9 cellular contexts compared by ENCODE assay signal in the genomic region with DNA sequence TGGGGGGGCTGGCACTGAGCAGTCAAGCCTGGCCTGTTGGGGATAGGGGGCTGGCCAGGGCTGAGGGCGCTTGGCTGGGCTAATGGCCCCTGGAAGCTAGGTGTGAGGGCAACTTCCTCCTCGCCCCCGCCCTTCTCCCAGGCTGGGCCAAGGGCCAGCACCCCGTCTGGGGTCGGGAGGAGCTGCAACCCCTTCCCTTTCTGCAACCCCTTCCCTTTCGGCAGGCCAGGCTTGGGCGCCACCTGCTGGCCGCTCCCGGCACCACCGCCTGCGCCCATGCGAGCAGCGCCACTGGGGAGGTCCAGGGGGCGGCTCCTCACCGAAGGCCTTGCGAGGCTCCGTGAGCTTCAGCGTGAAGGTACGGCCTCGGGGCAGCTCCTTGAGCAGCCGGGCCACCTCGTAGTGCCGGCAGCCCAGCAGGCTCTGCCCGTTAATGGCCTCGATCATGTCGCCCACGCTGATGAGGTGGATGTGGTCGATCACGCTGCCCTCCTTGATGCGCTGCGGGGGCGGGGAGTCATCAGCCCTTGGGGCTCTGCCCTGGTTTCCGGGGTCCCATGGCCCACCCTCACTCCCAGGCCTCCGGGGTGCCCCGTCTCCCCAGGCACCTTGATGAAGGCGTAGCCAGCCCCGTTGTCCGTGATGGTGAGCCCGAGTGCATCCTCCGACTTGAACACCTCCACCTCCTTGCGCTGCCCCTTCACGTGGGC. TPM values are rescaled to one million over a fixed set of nuclear protein-coding genes. Genes with fewer than 3 reads are reported as not detected.
A peak's percentile ranks its signal among the peaks of the same experiment; 100 is the strongest.
DNase-seq lines count a peak whose midpoint lies in the region; ATAC-seq and TF ChIP-seq lines count a peak whose summit lies in the region.
"Had no signal": no experiment of that assay in that cellular context is flagged by ENCODE, and none has a peak within 500 bp of the region (broad histone marks: within the 10 kb centered on the region; RNA-seq: fewer than 3 reads in every experiment).

No MANE protein-coding gene starts in this region.

- DNase-seq in GDM1 (lab: John Stamatoyannopoulos, UW): peak; percentile 60
- DNase-seq in NCI-H69 (lab: John Stamatoyannopoulos, UW): peak; percentile 49
- peak; percentile 86 for DNase-seq in activated T-cell treated with anti-CD3 and anti-CD28 coated beads, Interleukin-2, amount 50 U/mL, for 24 hours
- no peak for DNase-seq in fibroblast of villous mesenchyme (ENCODE audit: low read depth)
- DNase-seq in progenitor cell of endocrine pancreas (ENCODE audit: low spot score, unreplicated experiment): peak; percentile 76
- DNase-seq in occipital lobe (lab: John Stamatoyannopoulos, UW): no peak
- DNase-seq in NCI-H146 (lab: John Stamatoyannopoulos, UW): no peak

- no peak overlapping the region for H3K27ac Mint-ChIP-seq in activated T-cell treated with anti-CD3 and anti-CD28 coated beads, Interleukin-2, amount 50 U/mL, for 24 hours
- H3K27ac Mint-ChIP-seq in progenitor cell of endocrine pancreas: no peak overlapping the region
- H3K27ac Mint-ChIP-seq: T-helper 1 cell treated with Interleukin-12 subunit alpha and Interleukin-12 subunit beta and Interleukin-4 antibody, amounts not matched to agents 30 μg/mL and 1 μg/mL, for 36 hours had no signal

- H3K4me3 ChIP-seq in fibroblast of villous mesenchyme (ENCODE audit: low read depth, low read length): no peak overlapping the region

- ATAC-seq in HG03175 (IDR thresholded peaks at IDR 0.05; ENCODE audit: unreplicated experiment): no peak

- H3K36me3 Mint-ChIP-seq in activated T-cell treated with anti-CD3 and anti-CD28 coated beads, Interleukin-2, amount 50 U/mL, for 24 hours (ENCODE audit: low read depth): peaks cover 18% of the 10 kb centered on the region
- H3K36me3 Mint-ChIP-seq in progenitor cell of endocrine pancreas (ENCODE audit: insufficient read depth): peaks cover 9% of the 10 kb centered on the region

- H3K27me3 Mint-ChIP-seq in activated T-cell treated with anti-CD3 and anti-CD28 coated beads, Interleukin-2, amount 50 U/mL, for 24 hours: peaks cover 7% of the 10 kb centered on the region
- no peaks in the 10 kb centered on the region for H3K27me3 Mint-ChIP-seq in progenitor cell of endocrine pancreas

- no peak overlapping the region for H3K4me3 Mint-ChIP-seq in activated T-cell treated with anti-CD3 and anti-CD28 coated beads, Interleukin-2, amount 50 U/mL, for 24 hours
- H3K4me3 Mint-ChIP-seq in progenitor cell of endocrine pancreas (ENCODE audit: low read depth): no peak overlapping the region
- H3K4me3 Mint-ChIP-seq: T-helper 1 cell treated with Interleukin-12 subunit alpha and Interleukin-12 subunit beta and Interleukin-4 antibody, amounts not matched to agents 30 μg/mL and 1 μg/mL, for 36 hours had no signal

- no peaks in the 10 kb centered on the region for H3K9me3 Mint-ChIP-seq in activated T-cell treated with anti-CD3 and anti-CD28 coated beads, Interleukin-2, amount 50 U/mL, for 24 hours
- H3K9me3 Mint-ChIP-seq in progenitor cell of endocrine pancreas (ENCODE audit: low read depth): no peaks in the 10 kb centered on the region
- H3K9me3 Mint-ChIP-seq: T-helper 1 cell treated with Interleukin-12 subunit alpha and Interleukin-12 subunit beta and Interleukin-4 antibody, amounts not matched to agents 30 μg/mL and 1 μg/mL, for 36 hours had no signal

- peak; percentile 82 for TF ChIP-seq CTCF in fibroblast of villous mesenchyme (IDR thresholded peaks at IDR 0.05; ENCODE audit: insufficient read depth, low read depth, low read length)
- TF ChIP-seq CTCF in progenitor cell of endocrine pancreas (IDR thresholded peaks at IDR 0.05; ENCODE audit: unreplicated experiment): peak; percentile 93

- peaks cover 17% of the 10 kb centered on the region for H3K4me1 Mint-ChIP-seq in activated T-cell treated with anti-CD3 and anti-CD28 coated beads, Interleukin-2, amount 50 U/mL, for 24 hours (ENCODE audit: low read depth)
- peaks cover 3% of the 10 kb centered on the region for H3K4me1 Mint-ChIP-seq in progenitor cell of endocrine pancreas (ENCODE audit: low read depth)

RNA-seq across cellular contexts. Expression of a gene that starts 5.0 kb away (rescaled TPM):
- total RNA-seq in fibroblast of villous mesenchyme (2.6 and 3.9 TPM in 2 replicates), progenitor cell of endocrine pancreas (0.34 and 0.84 TPM in 2 replicates), occipital lobe (not detected)

RNA-seq across cellular contexts. Expression of a gene that starts 15.8 kb away (rescaled TPM):
- total RNA-seq in fibroblast of villous mesenchyme: 155 and 169 TPM in 2 replicates
- 66.5 and 77.4 TPM in 2 replicates for total RNA-seq in progenitor cell of endocrine pancreas
- 28.4 TPM for total RNA-seq in occipital lobe

RNA-seq across cellular contexts. Expression of a gene that starts 38.1 kb away (rescaled TPM):
- total RNA-seq in fibroblast of villous mesenchyme (78.0 and 99.3 TPM in 2 replicates), progenitor cell of endocrine pancreas (94.7 and 97.0 TPM in 2 replicates), occipital lobe (33.5 TPM)

RNA-seq across cellular contexts. Expression of a gene that starts 47.0 kb away (rescaled TPM):
- total RNA-seq in fibroblast of villous mesenchyme (127 and 207 TPM in 2 replicates), progenitor cell of endocrine pancreas (106 TPM in 2 replicates), occipital lobe (86.3 TPM)

RNA-seq across cellular contexts. Expression of a gene that starts 49.3 kb away (rescaled TPM):
- total RNA-seq in fibroblast of villous mesenchyme (27.4 and 32.0 TPM in 2 replicates), progenitor cell of endocrine pancreas (170 and 186 TPM in 2 replicates), occipital lobe (12.8 TPM)

Comparison
In these comparisons a context has a peak if more than half of its experiments do, and no peak if none do; other contexts are left out.
1. DNase-seq: peak in GDM1 (single experiment), NCI-H69 (single experiment), activated T-cell treated with anti-CD3 and anti-CD28 coated beads, Interleukin-2, amount 50 U/mL, for 24 hours (single experiment) and progenitor cell of endocrine pancreas (single experiment); none in fibroblast of villous mesenchyme (single experiment), occipital lobe (single experiment) and NCI-H146 (single experiment).